ENCODE assay signal across 27 cellular contexts in genomic region chr14:70139384-70139783, GRCh38.
DNase-seq lines count a peak whose midpoint lies in the region; ATAC-seq, FAIRE-seq and TF ChIP-seq lines count a peak whose summit lies in the region.
"Had no signal": no experiment of that assay in that cellular context is flagged by ENCODE, and none has a peak within 500 bp of the region (broad histone marks: within the 10 kb centered on the region; RNA-seq: fewer than 3 reads in every experiment).

No MANE protein-coding gene starts in this region.

- TF ChIP-seq CTCF in GM13976 (IDR thresholded peaks at IDR 0.05; ENCODE audit: borderline replicate concordance, control extremely low read depth, extremely low read depth, insufficient read depth, missing control alignments): no peak

- FAIRE-seq in HTR-8/SVneo (lab: Jason Lieb, UNC): peak; percentile 48
- FAIRE-seq: endometrium had no signal

- in situ Hi-C loops in GM13976 (cut with MboI; ENCODE audit: low sequenced_read_pairs, unreplicated experiment): no loop called here

- peak; percentile 22 for DNase-seq in GM13976 (ENCODE audit: low spot score)
- DNase-seq in HTR-8/SVneo (ENCODE audit: insufficient read length, low spot score): no peak
- DNase-seq in NCI-H524 (lab: John Stamatoyannopoulos, UW): no peak
- no peak for DNase-seq in NCI-H187 treated with DMSO at 0.1 percent for 48 hours (lab: John Stamatoyannopoulos, UW)
- no peak for DNase-seq in midbrain (lab: John Stamatoyannopoulos, UW)
- no peak for DNase-seq in NCI-H146 (lab: John Stamatoyannopoulos, UW)
- DNase-seq: activated CD4-positive, alpha-beta memory T cell treated with anti-CD3 and anti-CD28 coated beads for 36 hours; activated CD8-positive, alpha-beta memory T cell treated with anti-CD3 and anti-CD28 coated beads, Interleukin-2, amount 50 U/mL, for 48 hours; aorta; CD8-positive, alpha-beta memory T cell; dermis blood vessel endothelial cell; GDM1; hypothalamus; KG1; left ventricle myocardium inferior; NCI-H526; Peyer's patch; retina; SIG-M5; stimulated activated naive B cell treated with anti-CD40 and anti-IgM and Interleukin-4, amounts not matched to agents 10 μg/mL and 1 μg/mL and 100 μg/mL, for 72 hours; testis; uterus had no signal

- ATAC-seq in GM19043 (IDR thresholded peaks at IDR 0.05; ENCODE audit: low read depth, unreplicated experiment) (peak; percentile 48), HG02642 (IDR thresholded peaks at IDR 0.05; ENCODE audit: poor library complexity, unreplicated experiment) (peak; percentile 59)
- ATAC-seq: activated T-helper 17 cell treated with anti-CD3 and anti-CD28 coated beads, Interleukin-2, amount 50 U/mL, for 72 hours; gastroesophageal sphincter had no signal
